ENCODE assay signal across 22 cellular contexts in genomic region chr14:88297306-88297705, GRCh38. TPM values are rescaled to one million over a fixed set of nuclear protein-coding genes. Genes with fewer than 3 reads are reported as not detected.
"Had no signal": no experiment of that assay in that cellular context is flagged by ENCODE, and none has a peak within 500 bp of the region (broad histone marks: within the 10 kb centered on the region; RNA-seq: fewer than 3 reads in every experiment).

No MANE protein-coding gene starts in this region.

- H3K4me3 Mint-ChIP-seq: activated CD4-positive, alpha-beta T cell treated with anti-CD3 and anti-CD28 coated beads, Interleukin-2, amount 10 ng/mL, durations not matched to agents 7 days and 5 days; activated naive CD4-positive, alpha-beta T cell treated with anti-CD3 and anti-CD28 coated beads, Interleukin-2, amount 10 ng/mL, durations not matched to agents 7 days and 5 days; activated naive CD8-positive, alpha-beta T cell treated with anti-CD3 and anti-CD28 coated beads, Interleukin-2, amount 50 U/mL, for 24 hours; brain; mesothelial cell of epicardium; nephron; stimulated activated naive B cell treated with anti-CD40 and anti-IgM and Interleukin-4, amounts not matched to agents 10 μg/mL and 1 μg/mL and 100 μg/mL, for 72 hours had no signal

- DNase-seq: activated CD4-positive, alpha-beta T cell treated with anti-CD3 and anti-CD28 coated beads, Interleukin-2, amount 10 ng/mL, durations not matched to agents 7 days and 5 days; activated CD8-positive, alpha-beta memory T cell treated with anti-CD3 and anti-CD28 coated beads, Interleukin-2, amount 50 U/mL, for 48 hours; activated effector memory CD4-positive, alpha-beta T cell treated with Interleukin-2 at 50 U/mL for 16 hours; activated naive CD4-positive, alpha-beta T cell treated with anti-CD3 and anti-CD28 coated beads, Interleukin-2, amount 10 ng/mL, durations not matched to agents 7 days and 5 days; activated naive CD8-positive, alpha-beta T cell treated with anti-CD3 and anti-CD28 coated beads, Interleukin-2, amount 50 U/mL, for 24 hours; activated T-cell treated with anti-CD3 and anti-CD28 coated beads, Interleukin-2, amount 50 U/mL, for 48 hours; anterior cingulate cortex; caudate nucleus; foreskin fibroblast; glutamatergic neuron; islet precursor cell; left colon; sigmoid colon; stimulated activated naive B cell treated with anti-CD40 and anti-IgM and Interleukin-4, amounts not matched to agents 10 μg/mL and 1 μg/mL and 100 μg/mL, for 72 hours; upper lobe of left lung had no signal

- H3K27ac Mint-ChIP-seq: activated CD4-positive, alpha-beta T cell treated with anti-CD3 and anti-CD28 coated beads, Interleukin-2, amount 10 ng/mL, durations not matched to agents 7 days and 5 days; activated naive CD4-positive, alpha-beta T cell treated with anti-CD3 and anti-CD28 coated beads, Interleukin-2, amount 10 ng/mL, durations not matched to agents 7 days and 5 days; activated naive CD8-positive, alpha-beta T cell treated with anti-CD3 and anti-CD28 coated beads, Interleukin-2, amount 50 U/mL, for 24 hours; brain; mesothelial cell of epicardium; nephron; stimulated activated naive B cell treated with anti-CD40 and anti-IgM and Interleukin-4, amounts not matched to agents 10 μg/mL and 1 μg/mL and 100 μg/mL, for 72 hours had no signal

- H3K4me1 Mint-ChIP-seq: activated CD4-positive, alpha-beta T cell treated with anti-CD3 and anti-CD28 coated beads, Interleukin-2, amount 10 ng/mL, durations not matched to agents 7 days and 5 days; activated naive CD4-positive, alpha-beta T cell treated with anti-CD3 and anti-CD28 coated beads, Interleukin-2, amount 10 ng/mL, durations not matched to agents 7 days and 5 days; mesothelial cell of epicardium; nephron had no signal

- H3K9me3 Mint-ChIP-seq: activated CD4-positive, alpha-beta T cell treated with anti-CD3 and anti-CD28 coated beads, Interleukin-2, amount 10 ng/mL, durations not matched to agents 7 days and 5 days; activated naive CD4-positive, alpha-beta T cell treated with anti-CD3 and anti-CD28 coated beads, Interleukin-2, amount 10 ng/mL, durations not matched to agents 7 days and 5 days; activated naive CD8-positive, alpha-beta T cell treated with anti-CD3 and anti-CD28 coated beads, Interleukin-2, amount 50 U/mL, for 24 hours; mesothelial cell of epicardium; nephron had no signal

- ATAC-seq: activated CD4-positive, CD25-positive, alpha-beta regulatory T cell treated with anti-CD3 and anti-CD28 coated beads, Interleukin-2, amount 50 U/mL, for 24 hours; activated naive CD8-positive, alpha-beta T cell treated with anti-CD3 and anti-CD28 coated beads, Interleukin-2, amount 50 U/mL, for 24 hours; left colon had no signal

- H3K36me3 Mint-ChIP-seq: activated naive CD4-positive, alpha-beta T cell treated with anti-CD3 and anti-CD28 coated beads, Interleukin-2, amount 10 ng/mL, durations not matched to agents 7 days and 5 days; mesothelial cell of epicardium; stimulated activated naive B cell treated with anti-CD40 and anti-IgM and Interleukin-4, amounts not matched to agents 10 μg/mL and 1 μg/mL and 100 μg/mL, for 72 hours had no signal

- H3K27me3 Mint-ChIP-seq: activated naive CD4-positive, alpha-beta T cell treated with anti-CD3 and anti-CD28 coated beads, Interleukin-2, amount 10 ng/mL, durations not matched to agents 7 days and 5 days; brain had no signal

RNA-seq across cellular contexts. Expression of gene KCNK10, which starts 25.8 kb away (rescaled TPM):
- total RNA-seq: activated CD4-positive, alpha-beta T cell treated with anti-CD3 and anti-CD28 coated beads, Interleukin-2, amount 10 ng/mL, durations not matched to agents 7 days and 5 days; dermis microvascular lymphatic vessel endothelial cell; lung; mesothelial cell of epicardium; thoracic aorta had no signal
